Comparison of ENCODE assay signal across 15 cellular contexts in genomic region chr14:70239802-70240201, GRCh38.
DNase-seq lines count a peak whose midpoint lies in the region; ATAC-seq lines count a peak whose summit lies in the region.
"Had no signal": no experiment of that assay in that cellular context is flagged by ENCODE, and none has a peak within 500 bp of the region (broad histone marks: within the 10 kb centered on the region; RNA-seq: fewer than 3 reads in every experiment).

No MANE protein-coding gene starts in this region.

- peak overlapping the region; percentile 75 for H3K27ac Mint-ChIP-seq in memory B cell

- peaks cover 11% of the 10 kb centered on the region for H3K4me1 Mint-ChIP-seq in memory B cell

- no peaks in the 10 kb centered on the region for H3K36me3 Mint-ChIP-seq in memory B cell

- peaks cover 12% of the 10 kb centered on the region for H3K27me3 Mint-ChIP-seq in memory B cell

- DNase-seq in memory B cell (ENCODE audit: low spot score in 2 of 2) (peak in 1 of 2 donors; percentile 39), COLO829 (ENCODE audit: low spot score) (no peak), cortex of kidney (lab: John Stamatoyannopoulos, UW) (no peak), glomerular visceral epithelial cell (ENCODE audit: extremely low spot score) (no peak)
- DNase-seq: activated CD4-positive, alpha-beta T cell treated with anti-CD3 and anti-CD28 coated beads, Interleukin-2, amount 50 U/mL, for 1 hour; body of pancreas; effector CD8-positive, alpha-beta T cell; foreskin melanocyte; GF-D8; OCI-M1; T-helper 1 cell had no signal

- H3K4me3 Mint-ChIP-seq in memory B cell: no peak overlapping the region

- ATAC-seq in GM18520 (IDR thresholded peaks at IDR 0.05; ENCODE audit: unreplicated experiment): peak; percentile 52
- peak; percentile 87 for ATAC-seq in GM21576 (IDR thresholded peaks at IDR 0.05; ENCODE audit: unreplicated experiment)
- ATAC-seq in HG03103 (IDR thresholded peaks at IDR 0.05; ENCODE audit: low read depth, unreplicated experiment): peak; percentile 85
- ATAC-seq in memory B cell (ENCODE audit: low read depth): peak; percentile 97
- ATAC-seq in GM19467 (IDR thresholded peaks at IDR 0.05; ENCODE audit: unreplicated experiment): no peak
- ATAC-seq: body of pancreas had no signal

- peaks cover 7% of the 10 kb centered on the region for H3K9me3 Mint-ChIP-seq in memory B cell
